ENCODE assay signal across 8 cellular contexts in genomic region chr12:56725723-56726102, GRCh38. TPM values are rescaled to one million over a fixed set of nuclear protein-coding genes. Genes with fewer than 3 reads are reported as not detected.
DNase-seq lines count a peak whose midpoint lies in the region; ATAC-seq lines count a peak whose summit lies in the region.

No MANE protein-coding gene starts in this region.

- peak overlapping the region; percentile 95 for H3K4me3 Mint-ChIP-seq in T-helper 2 cell treated with Interferon-gamma antibody and Interleukin-4, amounts not matched to agents 5 μg/mL and 100 μg/mL, for 36 hours
- peak overlapping the region; percentile 99 for H3K4me3 Mint-ChIP-seq in activated naive CD8-positive, alpha-beta T cell
- H3K4me3 Mint-ChIP-seq in immature natural killer cell: peak overlapping the region; percentile 96 to 98 (median 97)

- DNase-seq in T-helper 2 cell treated with Interferon-gamma antibody and Interleukin-4, amounts not matched to agents 5 μg/mL and 100 μg/mL, for 36 hours (ENCODE audit: low spot score): no peak
- DNase-seq in T-helper 2 cell: no peak
- DNase-seq in immature natural killer cell: no peak
- no peak for DNase-seq in substantia nigra (lab: John Stamatoyannopoulos, UW)
- DNase-seq in activated CD4-positive, CD25-positive, alpha-beta regulatory T cell (lab: John Stamatoyannopoulos, UW): no peak
- DNase-seq in OCI-M2 (lab: John Stamatoyannopoulos, UW; ENCODE audit: unreplicated experiment): no peak

- H3K27ac ChIP-seq in substantia nigra (ENCODE audit: low read depth, low read length, poor library complexity, severe bottlenecking): peak overlapping the region; percentile 97

- H3K27ac Mint-ChIP-seq in T-helper 2 cell treated with Interferon-gamma antibody and Interleukin-4, amounts not matched to agents 5 μg/mL and 100 μg/mL, for 36 hours: peak overlapping the region; percentile 96
- peak overlapping the region; percentile 99 for H3K27ac Mint-ChIP-seq in activated naive CD8-positive, alpha-beta T cell
- peak overlapping the region; percentile 90 to 97 (median 96) for H3K27ac Mint-ChIP-seq in immature natural killer cell

- no peaks in the 10 kb centered on the region for H3K27me3 Mint-ChIP-seq in T-helper 2 cell treated with Interferon-gamma antibody and Interleukin-4, amounts not matched to agents 5 μg/mL and 100 μg/mL, for 36 hours (ENCODE audit: low read depth)
- no peaks in the 10 kb centered on the region for H3K27me3 Mint-ChIP-seq in activated naive CD8-positive, alpha-beta T cell
- peaks cover 2 to 5% (median 4%) of the 10 kb centered on the region in 3 donors for H3K27me3 Mint-ChIP-seq in immature natural killer cell (ENCODE audit: low read depth in 3 of 3)

- H3K4me1 Mint-ChIP-seq in T-helper 2 cell treated with Interferon-gamma antibody and Interleukin-4, amounts not matched to agents 5 μg/mL and 100 μg/mL, for 36 hours (ENCODE audit: low read depth): peaks cover 37% of the 10 kb centered on the region
- peaks cover 40% of the 10 kb centered on the region for H3K4me1 Mint-ChIP-seq in activated naive CD8-positive, alpha-beta T cell (ENCODE audit: low read depth)
- peaks cover 56 to 57% of the 10 kb centered on the region in 2 donors for H3K4me1 Mint-ChIP-seq in immature natural killer cell

- peaks cover 63% of the 10 kb centered on the region for H3K36me3 Mint-ChIP-seq in T-helper 2 cell treated with Interferon-gamma antibody and Interleukin-4, amounts not matched to agents 5 μg/mL and 100 μg/mL, for 36 hours (ENCODE audit: low read depth)
- peaks cover 25% of the 10 kb centered on the region for H3K36me3 Mint-ChIP-seq in activated naive CD8-positive, alpha-beta T cell
- peaks cover 0 to 8% (median 3%) of the 10 kb centered on the region in 3 donors for H3K36me3 Mint-ChIP-seq in immature natural killer cell

- no peaks in the 10 kb centered on the region for H3K9me3 Mint-ChIP-seq in T-helper 2 cell treated with Interferon-gamma antibody and Interleukin-4, amounts not matched to agents 5 μg/mL and 100 μg/mL, for 36 hours
- no peaks in the 10 kb centered on the region for H3K9me3 Mint-ChIP-seq in activated naive CD8-positive, alpha-beta T cell (ENCODE audit: low read depth)
- no peaks in the 10 kb centered on the region for H3K9me3 Mint-ChIP-seq in immature natural killer cell

- ATAC-seq in HG03025 (IDR thresholded peaks at IDR 0.05; ENCODE audit: low FRiP score, unreplicated experiment): no peak

RNA-seq across cellular contexts. Expression of gene NACA, which starts 0.6 kb away (rescaled TPM):
- polyA plus RNA-seq in immature natural killer cell: 100 to 1,000 TPM; 662 to 819 (median 747) TPM

RNA-seq across cellular contexts. Expression of gene PRIM1, which starts 26.4 kb away (rescaled TPM):
- 10 to 100 TPM; 24.6 to 31.7 (median 27.4) TPM for polyA plus RNA-seq in immature natural killer cell

RNA-seq across cellular contexts. Expression of gene HSD17B6, which starts 37.4 kb away (rescaled TPM):
- polyA plus RNA-seq in immature natural killer cell: 1 to 10 TPM in 1 of 3 donors, not detected in 2; 1.1 TPM

RNA-seq across cellular contexts. Expression of gene PTGES3, which starts 37.6 kb away (rescaled TPM):
- polyA plus RNA-seq in immature natural killer cell: 100 to 1,000 TPM; 175 to 222 (median 180) TPM
